Comparison of ENCODE assay signal across 19 cellular contexts in the genomic region with DNA sequence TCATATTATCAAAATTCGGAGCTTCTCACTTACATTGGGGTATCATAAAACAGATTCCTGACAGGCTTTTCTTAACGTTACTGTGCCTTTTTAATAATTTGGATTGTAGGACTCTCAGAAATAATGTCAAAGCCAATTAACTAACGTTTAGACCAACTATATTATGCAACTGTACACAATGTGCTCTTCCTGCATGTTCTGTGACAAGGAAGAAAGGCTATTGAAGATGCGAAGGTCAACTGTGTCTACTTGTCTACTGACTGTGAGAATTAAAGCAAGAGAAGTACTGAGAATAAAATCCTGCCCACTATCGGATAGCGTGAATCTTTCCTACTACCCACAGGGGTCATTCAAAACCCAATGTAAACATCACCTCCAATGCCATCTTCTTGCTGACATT.
"Had no signal": no experiment of that assay in that cellular context is flagged by ENCODE, and none has a peak within 500 bp of the region (broad histone marks: within the 10 kb centered on the region; RNA-seq: fewer than 3 reads in every experiment).

No MANE protein-coding gene starts in this region.

- H3K9me3 ChIP-seq: colonic mucosa, esophagus muscularis mucosa, gastrocnemius medialis, heart right ventricle, left lung, lower lobe of right lung had no signal

- H3K4me3 Mint-ChIP-seq: dendritic cell treated with granulocyte-macrophage colony-stimulating factor and Interleukin-4, amounts not matched to agents 40 ng/mL and 50 ng/mL, for 4 days; memory B cell had no signal

- H3K9me3 Mint-ChIP-seq: dendritic cell treated with granulocyte-macrophage colony-stimulating factor and Interleukin-4, amounts not matched to agents 40 ng/mL and 50 ng/mL, for 4 days; memory B cell had no signal

- H3K27ac Mint-ChIP-seq: dendritic cell treated with granulocyte-macrophage colony-stimulating factor and Interleukin-4, amounts not matched to agents 40 ng/mL and 50 ng/mL, for 4 days; memory B cell had no signal

- H3K4me3 ChIP-seq: colonic mucosa, esophagus muscularis mucosa, gastrocnemius medialis, heart right ventricle, left lung, lower lobe of right lung had no signal

- DNase-seq: colonic mucosa; cortex of kidney; effector CD4-positive, alpha-beta T cell; effector memory CD4-positive, alpha-beta T cell; foreskin keratinocyte; gastrocnemius medialis; glutamatergic neuron; head of caudate nucleus; heart right ventricle; hippocampal formation; left cardiac atrium; left lung; left ventricle myocardium superior; lower lobe of right lung; mesendoderm; midbrain had no signal

- H3K27ac ChIP-seq: colonic mucosa, esophagus muscularis mucosa, foreskin keratinocyte, gastrocnemius medialis, heart right ventricle, left lung had no signal

- H3K27me3 Mint-ChIP-seq: dendritic cell treated with granulocyte-macrophage colony-stimulating factor and Interleukin-4, amounts not matched to agents 40 ng/mL and 50 ng/mL, for 4 days; memory B cell had no signal

- H3K4me1 ChIP-seq: colonic mucosa, gastrocnemius medialis, left lung, lower lobe of right lung had no signal

- H3K4me1 Mint-ChIP-seq: memory B cell had no signal

- H3K27me3 ChIP-seq: colonic mucosa, esophagus muscularis mucosa, foreskin keratinocyte, gastrocnemius medialis, heart right ventricle, left lung had no signal

- H3K36me3 ChIP-seq: colonic mucosa had no signal
